ENCODE assay signal across 8 cellular contexts in genomic region chr2:24077879-24078278, GRCh38. TPM values are rescaled to one million over a fixed set of nuclear protein-coding genes. Genes with fewer than 3 reads are reported as not detected.
A peak's percentile ranks its signal among the peaks of the same experiment; 100 is the strongest.
DNase-seq lines count a peak whose midpoint lies in the region; ATAC-seq and TF ChIP-seq lines count a peak whose summit lies in the region.
"Had no signal": no experiment of that assay in that cellular context is flagged by ENCODE, and none has a peak within 500 bp of the region (broad histone marks: within the 10 kb centered on the region; RNA-seq: fewer than 3 reads in every experiment).

No MANE protein-coding gene starts in this region.

- no peaks in the 10 kb centered on the region for H3K9me3 Mint-ChIP-seq in activated CD8-positive, alpha-beta T cell treated with anti-CD3 and anti-CD28 coated beads, Interleukin-2, amount 10 ng/mL, durations not matched to agents 7 days and 5 days (ENCODE audit: insufficient read depth)
- peaks cover 12% of the 10 kb centered on the region for H3K9me3 Mint-ChIP-seq in glutamatergic neuron (ENCODE audit: unreplicated experiment)
- H3K9me3 Mint-ChIP-seq in stimulated activated naive B cell treated with anti-CD40 and anti-IgM and Interleukin-4, amounts not matched to agents 10 μg/mL and 1 μg/mL and 100 μg/mL, for 72 hours = no peaks in the 10 kb centered on the region

- no peaks in the 10 kb centered on the region for H3K9me3 ChIP-seq in HUES48 (ENCODE audit: control insufficient read depth, insufficient read depth, low read length)

- peak overlapping the region; percentile 62 for H3K27ac ChIP-seq in HUES48 (ENCODE audit: low read depth, low read length)

- H3K36me3 Mint-ChIP-seq in activated CD8-positive, alpha-beta T cell treated with anti-CD3 and anti-CD28 coated beads, Interleukin-2, amount 10 ng/mL, durations not matched to agents 7 days and 5 days (ENCODE audit: low read depth) = peaks cover 13% of the 10 kb centered on the region
- no peaks in the 10 kb centered on the region for H3K36me3 Mint-ChIP-seq in glutamatergic neuron (ENCODE audit: unreplicated experiment)
- H3K36me3 Mint-ChIP-seq in stimulated activated naive B cell treated with anti-CD40 and anti-IgM and Interleukin-4, amounts not matched to agents 10 μg/mL and 1 μg/mL and 100 μg/mL, for 72 hours = peaks cover 3 to 30% of the 10 kb centered on the region in 2 donors

- peak overlapping the region; percentile 88 for H3K4me3 ChIP-seq in HUES48 (ENCODE audit: low read depth, low read length)

- H3K36me3 ChIP-seq in HUES48 (ENCODE audit: control insufficient read depth, insufficient read depth, low read length) = peaks cover 52% of the 10 kb centered on the region

- H3K27me3 Mint-ChIP-seq in activated CD8-positive, alpha-beta T cell treated with anti-CD3 and anti-CD28 coated beads, Interleukin-2, amount 10 ng/mL, durations not matched to agents 7 days and 5 days (ENCODE audit: low read depth) = no peaks in the 10 kb centered on the region
- H3K27me3 Mint-ChIP-seq in glutamatergic neuron (ENCODE audit: unreplicated experiment) = no peaks in the 10 kb centered on the region
- H3K27me3 Mint-ChIP-seq in stimulated activated naive B cell treated with anti-CD40 and anti-IgM and Interleukin-4, amounts not matched to agents 10 μg/mL and 1 μg/mL and 100 μg/mL, for 72 hours = no peaks in the 10 kb centered on the region

- peaks cover 33% of the 10 kb centered on the region for H3K4me1 Mint-ChIP-seq in activated CD8-positive, alpha-beta T cell treated with anti-CD3 and anti-CD28 coated beads, Interleukin-2, amount 10 ng/mL, durations not matched to agents 7 days and 5 days (ENCODE audit: low read depth)
- peaks cover 8% of the 10 kb centered on the region for H3K4me1 Mint-ChIP-seq in glutamatergic neuron (ENCODE audit: low read depth, unreplicated experiment)
- H3K4me1 Mint-ChIP-seq in stimulated activated naive B cell treated with anti-CD40 and anti-IgM and Interleukin-4, amounts not matched to agents 10 μg/mL and 1 μg/mL and 100 μg/mL, for 72 hours = peaks cover 14 to 23% of the 10 kb centered on the region in 2 donors

- no peaks in the 10 kb centered on the region for H3K27me3 ChIP-seq in HUES48 (ENCODE audit: control insufficient read depth, insufficient read depth, low read length)

- CTCF ChIA-PET in activated CD8-positive, alpha-beta T cell treated with anti-CD3 and anti-CD28 coated beads, Interleukin-2, amount 10 ng/mL, durations not matched to agents 7 days and 5 days (lab: Charles Lee) = interaction anchor here (1.5 to 1.7 kb wide), 2 partner anchors 8 to 253 kb away, joined by 3 to 5 read pairs; no protein-coding TSS in a partner anchor

- no peak for ATAC-seq in activated CD8-positive, alpha-beta T cell treated with anti-CD3 and anti-CD28 coated beads, Interleukin-2, amount 10 ng/mL, durations not matched to agents 7 days and 5 days
- ATAC-seq in stimulated activated naive B cell treated with anti-CD40 and anti-IgM and Interleukin-4, amounts not matched to agents 10 μg/mL and 1 μg/mL and 100 μg/mL, for 72 hours (replicated peaks) = no peak

- H3K4me3 Mint-ChIP-seq in activated CD8-positive, alpha-beta T cell treated with anti-CD3 and anti-CD28 coated beads, Interleukin-2, amount 10 ng/mL, durations not matched to agents 7 days and 5 days = peak overlapping the region; percentile 98
- peak overlapping the region; percentile 98 for H3K4me3 Mint-ChIP-seq in glutamatergic neuron (ENCODE audit: unreplicated experiment)
- H3K4me3 Mint-ChIP-seq in stimulated activated naive B cell treated with anti-CD40 and anti-IgM and Interleukin-4, amounts not matched to agents 10 μg/mL and 1 μg/mL and 100 μg/mL, for 72 hours = peak overlapping the region; percentile 93 to 98

- H3K27ac Mint-ChIP-seq in activated CD8-positive, alpha-beta T cell treated with anti-CD3 and anti-CD28 coated beads, Interleukin-2, amount 10 ng/mL, durations not matched to agents 7 days and 5 days = peak overlapping the region; percentile 98
- H3K27ac Mint-ChIP-seq in glutamatergic neuron (ENCODE audit: unreplicated experiment) = peak overlapping the region; percentile 59
- H3K27ac Mint-ChIP-seq in stimulated activated naive B cell treated with anti-CD40 and anti-IgM and Interleukin-4, amounts not matched to agents 10 μg/mL and 1 μg/mL and 100 μg/mL, for 72 hours = no peak overlapping the region

- DNase-seq in activated CD8-positive, alpha-beta T cell treated with anti-CD3 and anti-CD28 coated beads, Interleukin-2, amount 10 ng/mL, durations not matched to agents 7 days and 5 days = peak; percentile 14
- DNase-seq in glutamatergic neuron = no peak
- DNase-seq in stimulated activated naive B cell treated with anti-CD40 and anti-IgM and Interleukin-4, amounts not matched to agents 10 μg/mL and 1 μg/mL and 100 μg/mL, for 72 hours = no peak
- no peak for DNase-seq in RPMI8226
- no peak for DNase-seq in NCI-H524 treated with DMSO at 0.1 percent for 48 hours (lab: John Stamatoyannopoulos, UW)
- no peak for DNase-seq in iPS-NIHi7 (ENCODE audit: extremely low spot score)
- DNase-seq: NCI-H1092 had no signal

- H3K9ac ChIP-seq in HUES48 (ENCODE audit: low read depth, low read length) = peak overlapping the region; percentile 64; the same call in 1 of the 2 replicates

- POLR2A ChIA-PET in activated CD8-positive, alpha-beta T cell treated with anti-CD3 and anti-CD28 coated beads, Interleukin-2, amount 10 ng/mL, durations not matched to agents 7 days and 5 days (lab: Charles Lee) = interaction anchor here (0.9 to 4.0 kb wide), 2 partner anchors 11 to 152 kb away, joined by 4 to 37 read pairs; partner anchors contain the start of gene ATAD2B

- TF ChIP-seq CTCF in glutamatergic neuron (IDR thresholded peaks at IDR 0.05; ENCODE audit: partially characterized antibody, unreplicated experiment) = no peak

- H3K4me1 ChIP-seq in HUES48 (ENCODE audit: control insufficient read depth, insufficient read depth, low read length) = peaks cover 11% of the 10 kb centered on the region; the same call in 1 of the 2 replicates

RNA-seq across cellular contexts. Expression of gene SF3B6, which starts 1.8 kb away (rescaled TPM):
- 10 to 100 TPM; 94.6 to 96.2 TPM for total RNA-seq in activated CD8-positive, alpha-beta T cell treated with anti-CD3 and anti-CD28 coated beads, Interleukin-2, amount 10 ng/mL, durations not matched to agents 7 days and 5 days
- 76.5 TPM for total RNA-seq in glutamatergic neuron (ENCODE audit: unreplicated experiment)

RNA-seq across cellular contexts. Expression of gene TP53I3, which starts 6.8 kb away (rescaled TPM):
- total RNA-seq in activated CD8-positive, alpha-beta T cell treated with anti-CD3 and anti-CD28 coated beads, Interleukin-2, amount 10 ng/mL, durations not matched to agents 7 days and 5 days = 1 to 10 TPM; 5.3 to 6.5 TPM
- 38.0 TPM for total RNA-seq in glutamatergic neuron (ENCODE audit: unreplicated experiment)

RNA-seq across cellular contexts. Expression of gene FKBP1B, which starts 28.3 kb away (rescaled TPM):
- 1 to 10 TPM; 3.2 to 3.4 TPM for total RNA-seq in activated CD8-positive, alpha-beta T cell treated with anti-CD3 and anti-CD28 coated beads, Interleukin-2, amount 10 ng/mL, durations not matched to agents 7 days and 5 days
- total RNA-seq in glutamatergic neuron (ENCODE audit: unreplicated experiment) = 38.1 TPM

RNA-seq across cellular contexts. Expression of gene WDCP, which starts 30.7 kb away (rescaled TPM):
- total RNA-seq in activated CD8-positive, alpha-beta T cell treated with anti-CD3 and anti-CD28 coated beads, Interleukin-2, amount 10 ng/mL, durations not matched to agents 7 days and 5 days = 10 to 100 TPM; 23.2 to 24.1 TPM
- 22.3 TPM for total RNA-seq in glutamatergic neuron (ENCODE audit: unreplicated experiment)

RNA-seq across cellular contexts. Expression of gene PFN4, which starts 45.3 kb away (rescaled TPM):
- total RNA-seq in activated CD8-positive, alpha-beta T cell treated with anti-CD3 and anti-CD28 coated beads, Interleukin-2, amount 10 ng/mL, durations not matched to agents 7 days and 5 days = under 1 TPM in 1 of 2 experiments, not detected in 1; 0.26 TPM
- not detected for total RNA-seq in glutamatergic neuron (ENCODE audit: unreplicated experiment)
